ENCODE assay signal across 28 cellular contexts in genomic region chr11:121887564-121887963, GRCh38.
DNase-seq lines count a peak whose midpoint lies in the region; ATAC-seq and TF ChIP-seq lines count a peak whose summit lies in the region.
"Had no signal": no experiment of that assay in that cellular context is flagged by ENCODE, and none has a peak within 500 bp of the region (broad histone marks: within the 10 kb centered on the region; RNA-seq: fewer than 3 reads in every experiment).

No MANE protein-coding gene starts in this region.

- H3K27me3 ChIP-seq in heart left ventricle (no peaks in the 10 kb centered on the region), endodermal cell (ENCODE audit: control insufficient read depth, insufficient read depth, low read length, poor library complexity, severe bottlenecking) (peaks cover 7% of the 10 kb centered on the region)
- H3K27me3 ChIP-seq: BE2C, body of pancreas, esophagus muscularis mucosa had no signal

- no TSS peak for BruUV-seq in OCI-LY7 (replicated peaks; lab: Mats Ljungman, UMichigan)

- H2AFZ ChIP-seq in OCI-LY7 (ENCODE audit: low read length) = no peak overlapping the region

- 57 to 79% (median 68%) methylated on average over 3 of the region's 3 CpGs for WGBS in heart left ventricle, 4 donors
- WGBS in endodermal cell (ENCODE audit: insufficient coverage in 1 of 2, insufficient read length in 1 of 2), 2 experiments = 85 to 92% methylated on average over 2 to 3 of the region's 3 CpGs

- H3K9me3 Mint-ChIP-seq in endodermal cell (no peaks in the 10 kb centered on the region), nephron (peaks cover under 1% of the 10 kb centered on the region)
- H3K9me3 Mint-ChIP-seq: activated naive CD8-positive, alpha-beta T cell treated with anti-CD3 and anti-CD28 coated beads, Interleukin-2, amount 50 U/mL, for 24 hours had no signal

- no peaks in the 10 kb centered on the region for H3K79me2 ChIP-seq in OCI-LY7 (ENCODE audit: insufficient read depth, low read depth, low read length)

- H3K4me1 Mint-ChIP-seq in endodermal cell (peaks cover 4% of the 10 kb centered on the region), nephron (peaks cover 61% of the 10 kb centered on the region)
- H3K4me1 Mint-ChIP-seq: activated naive CD8-positive, alpha-beta T cell treated with anti-CD3 and anti-CD28 coated beads, Interleukin-2, amount 50 U/mL, for 24 hours had no signal

- TF ChIP-seq POLR2A in heart left ventricle (IDR thresholded peaks at IDR 0.05) = no peak

- POLR2A ChIA-PET in OCI-LY7 (lab: Charles Lee) = interaction anchor here (0.6 kb wide), 1 partner anchor 152 kb away, joined by 3 read pairs; no protein-coding TSS in a partner anchor

- no peak overlapping the region for H3K27ac ChIP-seq in heart left ventricle
- H3K27ac ChIP-seq in endodermal cell (ENCODE audit: low read depth, low read length) = peak overlapping the region; percentile 34
- no peak overlapping the region for H3K27ac ChIP-seq in OCI-LY7 (ENCODE audit: low read depth, low read length, poor library complexity, severe bottlenecking)
- H3K27ac ChIP-seq: body of pancreas, psoas muscle, VCaP had no signal

- peak in 1 of 5 donors; percentile 32 for DNase-seq in heart left ventricle
- DNase-seq in cardiac septum (ENCODE audit: low spot score) = no peak
- no peak for DNase-seq in endodermal cell
- no peak for DNase-seq in activated CD4-positive, alpha-beta T cell treated with anti-CD3 and anti-CD28 coated beads for 1 hour
- DNase-seq in OCI-LY7 (ENCODE audit: low spot score) = no peak
- no peak for DNase-seq in NCI-H82 (lab: John Stamatoyannopoulos, UW)
- DNase-seq: activated CD4-positive, alpha-beta T cell treated with anti-CD3 and anti-CD28 coated beads, Interleukin-2, amount 50 U/mL, for 1 hour; activated CD8-positive, alpha-beta memory T cell treated with anti-CD3 and anti-CD28 coated beads, Interleukin-2, amount 50 U/mL, for 48 hours; activated effector memory CD4-positive, alpha-beta T cell treated with anti-CD3 and anti-CD28 coated beads, Interleukin-2, amount 50 U/mL, for 16 hours; activated naive CD8-positive, alpha-beta T cell treated with anti-CD3 and anti-CD28 coated beads, Interleukin-2, amount 50 U/mL, for 24 hours; BE2C; COR-L47; DND-41; effector memory CD4-positive, alpha-beta T cell; KG1; NCI-H187; NCI-H2227 treated with DMSO at 0.1 percent for 48 hours; NCI-H774; psoas muscle; stimulated activated CD4-positive, alpha-beta T cell treated with anti-CD3 and anti-CD28 coated beads, Interleukin-2, amount 100 ng/mL, for 48 hours; stimulated activated naive CD4-positive, alpha-beta T cell treated with Interleukin-2 at 50 U/mL for 16 hours had no signal

- H3K9me3 ChIP-seq in heart left ventricle = no peaks in the 10 kb centered on the region
- no peaks in the 10 kb centered on the region for H3K9me3 ChIP-seq in endodermal cell (ENCODE audit: control insufficient read depth, low read length)
- H3K9me3 ChIP-seq in OCI-LY7 (ENCODE audit: low read length) = no peaks in the 10 kb centered on the region
- H3K9me3 ChIP-seq: BE2C, body of pancreas, esophagus muscularis mucosa, psoas muscle had no signal

- H3K9me2 ChIP-seq in OCI-LY7 (ENCODE audit: insufficient read depth, low read length) = no peaks in the 10 kb centered on the region

- H3K36me3 Mint-ChIP-seq in endodermal cell (ENCODE audit: low read depth) (no peaks in the 10 kb centered on the region), nephron (ENCODE audit: low read depth) (no peaks in the 10 kb centered on the region)
- H3K36me3 Mint-ChIP-seq: mesothelial cell of epicardium had no signal

- H3K4me3 ChIP-seq in heart left ventricle = no peak overlapping the region
- H3K4me3 ChIP-seq in endodermal cell (ENCODE audit: low read length) = no peak overlapping the region
- no peak overlapping the region for H3K4me3 ChIP-seq in OCI-LY7 (ENCODE audit: low read depth, low read length, poor library complexity, severe bottlenecking)
- H3K4me3 ChIP-seq: body of pancreas, esophagus muscularis mucosa, psoas muscle had no signal

- ATAC-seq in heart left ventricle (peak in 3 of 4 donors; percentile 51 to 80 (median 59)), GM18858 (IDR thresholded peaks at IDR 0.05; ENCODE audit: unreplicated experiment) (no peak)
- ATAC-seq: activated naive CD8-positive, alpha-beta T cell treated with anti-CD3 and anti-CD28 coated beads, Interleukin-2, amount 50 U/mL, for 24 hours; body of pancreas; Panc1; psoas muscle had no signal

- TF ChIP-seq CTCF in heart left ventricle (IDR thresholded peaks at IDR 0.05) (no peak), endodermal cell (conservative IDR thresholded peaks at IDR 0.05) (no peak), nephron (IDR thresholded peaks at IDR 0.05; ENCODE audit: unreplicated experiment in 3 of 3) (no peak), OCI-LY7 (conservative IDR thresholded peaks at IDR 0.05; ENCODE audit: low read length) (no peak)

- no peak overlapping the region for H3K9ac ChIP-seq in endodermal cell (ENCODE audit: extremely low read depth, low read length, poor library complexity, severe bottlenecking)

- H3K27ac Mint-ChIP-seq in endodermal cell (no peak overlapping the region), nephron (peak overlapping the region; percentile 76 to 93 (median 92))
- H3K27ac Mint-ChIP-seq: activated naive CD8-positive, alpha-beta T cell treated with anti-CD3 and anti-CD28 coated beads, Interleukin-2, amount 50 U/mL, for 24 hours; mesothelial cell of epicardium had no signal

- H3K27me3 Mint-ChIP-seq in endodermal cell (ENCODE audit: insufficient read depth) (no peaks in the 10 kb centered on the region), nephron (ENCODE audit: low read depth) (no peaks in the 10 kb centered on the region)

- no peak overlapping the region for H3K4me3 Mint-ChIP-seq in endodermal cell
- no peak overlapping the region for H3K4me3 Mint-ChIP-seq in nephron
- H3K4me3 Mint-ChIP-seq: activated naive CD8-positive, alpha-beta T cell treated with anti-CD3 and anti-CD28 coated beads, Interleukin-2, amount 50 U/mL, for 24 hours; mesothelial cell of epicardium had no signal

- intact Hi-C loops in heart left ventricle (cut with DNase I) = no loop called here
- intact Hi-C loops in cardiac septum (cut with DNase I) = no loop called here
- intact Hi-C loops in OCI-LY7 (cut with micrococcal nuclease; ENCODE audit: unreplicated experiment) = no loop called here

- H4K20me1 ChIP-seq in OCI-LY7 (ENCODE audit: insufficient read depth, low read length) = no peaks in the 10 kb centered on the region

- H3K4me1 ChIP-seq in heart left ventricle (peaks cover 0 to 47% (median 10%) of the 10 kb centered on the region in 12 donors), endodermal cell (ENCODE audit: control insufficient read depth, insufficient read depth, low read length) (no peaks in the 10 kb centered on the region), OCI-LY7 (ENCODE audit: insufficient read depth, low read length, poor library complexity, severe bottlenecking) (peaks cover 4% of the 10 kb centered on the region)
- H3K4me1 ChIP-seq: body of pancreas, psoas muscle had no signal

- H3K4me2 ChIP-seq in OCI-LY7 (ENCODE audit: low read length) = no peak overlapping the region

- H3K36me3 ChIP-seq in heart left ventricle (no peaks in the 10 kb centered on the region), endodermal cell (ENCODE audit: control insufficient read depth, insufficient read depth, low read length) (no peaks in the 10 kb centered on the region), OCI-LY7 (ENCODE audit: insufficient read depth, low read length) (no peaks in the 10 kb centered on the region)
- H3K36me3 ChIP-seq: BE2C, esophagus muscularis mucosa had no signal

- CTCF ChIA-PET in OCI-LY7 (lab: Charles Lee; ENCODE audit: unreplicated experiment) = no interaction called here
